ENCODE assay signal across 8 cellular contexts in the genomic region with DNA sequence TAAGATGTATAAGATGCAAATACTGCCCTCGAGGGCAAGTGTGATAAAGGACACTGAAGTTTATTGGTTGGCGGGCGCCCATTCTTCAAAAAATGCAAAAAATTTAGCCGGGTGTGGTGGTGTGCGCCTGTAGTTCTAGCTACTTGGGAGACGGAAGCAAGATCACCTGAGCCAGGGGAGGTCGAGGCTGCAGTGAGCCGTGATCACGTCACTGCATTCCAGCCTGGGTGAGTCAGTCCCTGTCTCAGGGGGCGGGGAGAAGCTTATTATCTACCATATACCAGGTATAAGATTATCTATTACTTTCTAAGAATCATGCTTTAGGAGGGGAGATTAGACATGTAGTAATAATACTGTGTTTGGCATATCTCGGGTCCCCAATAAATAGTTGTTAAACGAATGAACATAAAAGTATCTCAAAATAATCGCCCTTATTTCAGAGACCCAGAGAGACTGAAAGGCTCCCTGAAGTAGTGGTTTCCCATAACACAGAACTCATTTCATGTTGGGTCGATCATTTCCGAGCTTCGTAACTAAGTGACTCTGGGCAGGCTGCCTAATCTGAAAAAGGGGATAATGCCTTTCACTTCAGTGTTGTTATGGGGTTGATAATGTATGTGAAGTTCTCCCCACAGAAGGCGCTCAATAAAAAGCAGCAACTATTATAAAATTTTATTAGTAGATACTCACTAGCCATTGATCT. TPM values are rescaled to one million over a fixed set of nuclear protein-coding genes. Genes with fewer than 3 reads are reported as not detected.
A peak's percentile ranks its signal among the peaks of the same experiment; 100 is the strongest.
DNase-seq lines count a peak whose midpoint lies in the region; TF ChIP-seq lines count a peak whose summit lies in the region.

No MANE protein-coding gene starts in this region.

- DNase-seq in activated CD8-positive, alpha-beta memory T cell treated with anti-CD3 and anti-CD28 coated beads, Interleukin-2, amount 50 U/mL, for 4 hours = peak; percentile 39
- no peak for DNase-seq in activated CD8-positive, alpha-beta memory T cell treated with anti-CD3 and anti-CD28 coated beads for 24 hours
- DNase-seq in activated CD4-positive, alpha-beta memory T cell treated with anti-CD3 and anti-CD28 coated beads, Interleukin-2, amount 10 ng/mL, durations not matched to agents 7 days and 5 days = peak; percentile 20
- DNase-seq in foreskin fibroblast (peak in 1 of 2 donors; percentile 56), retinal pigment epithelial cell (ENCODE audit: low read depth) (peak; percentile 53), SKM-1 treated with dmso at 0.1 percent for 144 hours (lab: John Stamatoyannopoulos, UW; ENCODE audit: unreplicated experiment) (no peak), COLO829 (ENCODE audit: low spot score) (no peak), HuH-7 (ENCODE audit: low spot score) (no peak)

- H3K27ac Mint-ChIP-seq in activated CD4-positive, alpha-beta memory T cell treated with anti-CD3 and anti-CD28 coated beads, Interleukin-2, amount 10 ng/mL, durations not matched to agents 7 days and 5 days = peak overlapping the region; percentile 89

- H3K4me3 Mint-ChIP-seq in activated CD4-positive, alpha-beta memory T cell treated with anti-CD3 and anti-CD28 coated beads, Interleukin-2, amount 10 ng/mL, durations not matched to agents 7 days and 5 days = peak overlapping the region; percentile 94

- POLR2A ChIA-PET in activated CD4-positive, alpha-beta memory T cell treated with anti-CD3 and anti-CD28 coated beads, Interleukin-2, amount 10 ng/mL, durations not matched to agents 7 days and 5 days (lab: Charles Lee) = interaction anchor here (0.8 to 5.5 kb wide), 13 partner anchors 9 to 752 kb away, joined by 3 to 66 read pairs (median 5); a partner anchor contains a TSS

- TF ChIP-seq CTCF in foreskin fibroblast (IDR thresholded peaks at IDR 0.05; ENCODE audit: low read depth, low read length) (no peak), retinal pigment epithelial cell (conservative IDR thresholded peaks at IDR 0.05; ENCODE audit: low read depth, low read length) (no peak)

- peaks cover 36% of the 10 kb centered on the region for H3K4me1 Mint-ChIP-seq in activated CD4-positive, alpha-beta memory T cell treated with anti-CD3 and anti-CD28 coated beads, Interleukin-2, amount 10 ng/mL, durations not matched to agents 7 days and 5 days

- H3K36me3 Mint-ChIP-seq in activated CD4-positive, alpha-beta memory T cell treated with anti-CD3 and anti-CD28 coated beads, Interleukin-2, amount 10 ng/mL, durations not matched to agents 7 days and 5 days (ENCODE audit: low read depth) = peaks cover 13% of the 10 kb centered on the region

- H3K9me3 Mint-ChIP-seq in activated CD4-positive, alpha-beta memory T cell treated with anti-CD3 and anti-CD28 coated beads, Interleukin-2, amount 10 ng/mL, durations not matched to agents 7 days and 5 days = no peaks in the 10 kb centered on the region

- H3K27me3 Mint-ChIP-seq in activated CD4-positive, alpha-beta memory T cell treated with anti-CD3 and anti-CD28 coated beads, Interleukin-2, amount 10 ng/mL, durations not matched to agents 7 days and 5 days = no peaks in the 10 kb centered on the region

- CTCF ChIA-PET in activated CD4-positive, alpha-beta memory T cell treated with anti-CD3 and anti-CD28 coated beads, Interleukin-2, amount 10 ng/mL, durations not matched to agents 7 days and 5 days (lab: Charles Lee) = interaction anchor here (0.9 to 2.7 kb wide), 5 partner anchors 14 to 310 kb away, joined by 3 to 15 read pairs (median 4); no protein-coding TSS in a partner anchor

- peak overlapping the region; percentile 71 to 85 for H3K4me3 ChIP-seq in foreskin fibroblast (ENCODE audit: low read depth in 1 of 2, low read length in 2 of 2)
- H3K4me3 ChIP-seq in retinal pigment epithelial cell (ENCODE audit: low read length) = peak overlapping the region; percentile 93

RNA-seq across cellular contexts. Expression of a gene that starts 1.2 kb away (rescaled TPM):
- 10 to 100 TPM; 22.9 to 31.4 TPM for total RNA-seq in activated CD4-positive, alpha-beta memory T cell treated with anti-CD3 and anti-CD28 coated beads, Interleukin-2, amount 10 ng/mL, durations not matched to agents 7 days and 5 days

RNA-seq across cellular contexts. Expression of a gene that starts 1.9 kb away (rescaled TPM):
- 1 to 10 TPM; 2.3 to 2.5 TPM for total RNA-seq in activated CD4-positive, alpha-beta memory T cell treated with anti-CD3 and anti-CD28 coated beads, Interleukin-2, amount 10 ng/mL, durations not matched to agents 7 days and 5 days

RNA-seq across cellular contexts. Expression of a gene that starts 57.0 kb away (rescaled TPM):
- not detected for total RNA-seq in activated CD4-positive, alpha-beta memory T cell treated with anti-CD3 and anti-CD28 coated beads, Interleukin-2, amount 10 ng/mL, durations not matched to agents 7 days and 5 days

Comparison
In these comparisons a context has a peak if more than half of its experiments do, and no peak if none do; other contexts are left out.
1. DNase-seq: peak in activated CD8-positive, alpha-beta memory T cell treated with anti-CD3 and anti-CD28 coated beads, Interleukin-2, amount 50 U/mL, for 4 hours (single experiment), activated CD4-positive, alpha-beta memory T cell treated with anti-CD3 and anti-CD28 coated beads, Interleukin-2, amount 10 ng/mL, durations not matched to agents 7 days and 5 days (single experiment) and retinal pigment epithelial cell (single experiment); none in activated CD8-positive, alpha-beta memory T cell treated with anti-CD3 and anti-CD28 coated beads for 24 hours (single experiment), SKM-1 treated with dmso at 0.1 percent for 144 hours (single experiment), COLO829 (single experiment) and HuH-7 (single experiment).